Comparison of ENCODE assay signal across 25 cellular contexts in the genomic region with DNA sequence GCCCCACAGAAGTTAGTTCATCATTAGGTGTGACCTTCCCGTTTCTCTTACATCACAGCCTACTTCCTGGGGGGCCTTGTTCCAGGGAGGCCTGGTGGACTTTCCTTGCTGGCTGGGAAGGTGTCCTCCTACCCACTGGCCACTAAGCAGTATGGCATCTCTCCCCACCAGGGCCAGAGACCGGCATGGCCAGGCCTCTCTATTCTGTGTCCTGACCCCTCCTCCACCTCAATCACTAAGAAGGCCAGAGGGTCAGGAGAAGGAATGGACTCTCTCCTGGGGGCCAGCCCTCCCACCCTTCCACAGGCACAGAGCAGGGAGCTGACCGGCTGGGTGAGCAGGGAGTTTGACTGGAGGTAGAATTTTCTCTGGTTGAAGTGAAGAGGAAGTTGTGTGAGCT.
A peak's percentile ranks its signal among the peaks of the same experiment; 100 is the strongest.
DNase-seq lines count a peak whose midpoint lies in the region; ATAC-seq, FAIRE-seq and TF ChIP-seq lines count a peak whose summit lies in the region.
"Had no signal": no experiment of that assay in that cellular context is flagged by ENCODE, and none has a peak within 500 bp of the region (broad histone marks: within the 10 kb centered on the region; RNA-seq: fewer than 3 reads in every experiment).

No MANE protein-coding gene starts in this region.

- peaks cover 8% of the 10 kb centered on the region for H3K27me3 Mint-ChIP-seq in astrocyte (ENCODE audit: low read depth, unreplicated experiment)

- no CpG with 5 or more reads among the region's 3 CpGs for WGBS in mesodermal cell (ENCODE audit: insufficient coverage in 2 of 2), 2 experiments

- H4K20me1 ChIP-seq in astrocyte (ENCODE audit: insufficient read depth, low read length), result no peaks in the 10 kb centered on the region

- TF ChIP-seq CTCF in astrocyte (IDR thresholded peaks at IDR 0.05; ENCODE audit: insufficient read depth, low read depth, low read length) (no peak), parathyroid adenoma (IDR thresholded peaks at IDR 0.05) (no peak), GM10266 (IDR thresholded peaks at IDR 0.05; ENCODE audit: control insufficient read depth, insufficient read depth, low read depth, missing control alignments) (no peak)

- H3K4me1 ChIP-seq in astrocyte (ENCODE audit: insufficient read depth, low read length) (no peaks in the 10 kb centered on the region), mesodermal cell (ENCODE audit: control insufficient read depth, insufficient read depth, low read length, poor library complexity, severe bottlenecking) (peaks cover 17% of the 10 kb centered on the region), parathyroid adenoma (peaks cover 47% of the 10 kb centered on the region)

- H3K9me3 Mint-ChIP-seq in astrocyte (ENCODE audit: unreplicated experiment), result no peaks in the 10 kb centered on the region
- H3K9me3 Mint-ChIP-seq: CD8-positive, alpha-beta T cell had no signal

- H3K4me3 Mint-ChIP-seq in astrocyte (ENCODE audit: unreplicated experiment), result no peak overlapping the region
- H3K4me3 Mint-ChIP-seq: CD8-positive, alpha-beta T cell had no signal

- H3K4me2 ChIP-seq in astrocyte (ENCODE audit: low read length) (no peak overlapping the region), parathyroid adenoma (ENCODE audit: low read length) (peak overlapping the region; percentile 18)

- peak overlapping the region; percentile 75 for H3K27ac Mint-ChIP-seq in astrocyte (ENCODE audit: unreplicated experiment)
- H3K27ac Mint-ChIP-seq: CD8-positive, alpha-beta T cell had no signal

- H3K9me3 ChIP-seq in astrocyte (ENCODE audit: insufficient read depth, low read depth, low read length), result no peaks in the 10 kb centered on the region
- H3K9me3 ChIP-seq in mesodermal cell (ENCODE audit: control insufficient read depth, low read length), result no peaks in the 10 kb centered on the region
- H3K9me3 ChIP-seq in parathyroid adenoma (ENCODE audit: control insufficient read depth, low read length), result no peaks in the 10 kb centered on the region
- H3K9me3 ChIP-seq: BLaER1 treated with 17β-estradiol and CSF1 and Interleukin-3, amounts not matched to agents 10 nM and 100 nM had no signal

- H3K9ac ChIP-seq in astrocyte (ENCODE audit: low read length), result no peak overlapping the region
- peak overlapping the region; percentile 61 for H3K9ac ChIP-seq in parathyroid adenoma
- H3K9ac ChIP-seq: BLaER1 treated with 17β-estradiol and CSF1 and Interleukin-3, amounts not matched to agents 10 nM and 100 nM had no signal

- H3K4me1 Mint-ChIP-seq in astrocyte (ENCODE audit: low read depth, unreplicated experiment), result peaks cover 5% of the 10 kb centered on the region

- H3K4me3 ChIP-seq in astrocyte (ENCODE audit: insufficient read depth, low read depth, low read length) (no peak overlapping the region), mesodermal cell (ENCODE audit: extremely low read depth, insufficient read depth, low read length, poor library complexity, severe bottlenecking) (no peak overlapping the region), parathyroid adenoma (ENCODE audit: low read depth, low read length) (no peak overlapping the region)
- H3K4me3 ChIP-seq: BLaER1 treated with 17β-estradiol and CSF1 and Interleukin-3, amounts not matched to agents 10 nM and 100 nM; GM12878 had no signal

- H3K36me3 ChIP-seq in astrocyte (ENCODE audit: insufficient read depth, low read length), result no peaks in the 10 kb centered on the region
- H3K36me3 ChIP-seq in mesodermal cell (ENCODE audit: control insufficient read depth, insufficient read depth, low read length), result no peaks in the 10 kb centered on the region
- no peaks in the 10 kb centered on the region for H3K36me3 ChIP-seq in parathyroid adenoma (ENCODE audit: control insufficient read depth, insufficient read depth, low read length)
- H3K36me3 ChIP-seq: BLaER1 treated with 17β-estradiol and CSF1 and Interleukin-3, amounts not matched to agents 10 nM and 100 nM had no signal

- DNase-seq in EH (ENCODE audit: low read depth) (peak; percentile 49), astrocyte (ENCODE audit: low read depth) (no peak), GM10266 (ENCODE audit: extremely low spot score) (no peak), hippocampal formation (lab: John Stamatoyannopoulos, UW) (no peak), activated gamma-delta T cell (lab: John Stamatoyannopoulos, UW) (no peak)
- DNase-seq: 8988T; CD8-positive, alpha-beta T cell; DMS153; GOT3; KG1; NCI-H1092 treated with DMSO at 0.1 percent for 48 hours; NCI-H1436 treated with DMSO at 0.1 percent for 48 hours; NCI-H2029; NCI-H226; NCI-H524; NCI-H774; NK-92 treated with Interleukin-12 subunit alpha and Interleukin-12 subunit beta, amount 100 ng/mL, for 24 hours had no signal

- H3K79me2 ChIP-seq in astrocyte (ENCODE audit: insufficient read depth, low read length) (no peaks in the 10 kb centered on the region), parathyroid adenoma (no peaks in the 10 kb centered on the region)

- no peaks in the 10 kb centered on the region for H3K36me3 Mint-ChIP-seq in astrocyte (ENCODE audit: low read depth, unreplicated experiment)
- H3K36me3 Mint-ChIP-seq: CD8-positive, alpha-beta T cell had no signal

- TF ChIP-seq POLR2A in GM18505 (IDR thresholded peaks at IDR 0.05; ENCODE audit: borderline replicate concordance, extremely low read depth, insufficient read depth, insufficient read length), result no peak

- no peak overlapping the region for H2AFZ ChIP-seq in astrocyte (ENCODE audit: low read depth, low read length)
- H2AFZ ChIP-seq in parathyroid adenoma, result no peak overlapping the region

- H3K27me3 ChIP-seq in astrocyte (ENCODE audit: insufficient read depth, low read length) (no peaks in the 10 kb centered on the region), parathyroid adenoma (ENCODE audit: control insufficient read depth, insufficient read depth, low read length) (no peaks in the 10 kb centered on the region)

- ATAC-seq in GM18505 (IDR thresholded peaks at IDR 0.05; ENCODE audit: unreplicated experiment), result no peak
- ATAC-seq: CD8-positive, alpha-beta T cell; GM12878; HCT116; Panc1 had no signal

- FAIRE-seq in astrocyte (lab: Jason Lieb, UNC), result no peak
- FAIRE-seq: GM12878, HTR-8/SVneo had no signal

- no peak overlapping the region for H3K27ac ChIP-seq in astrocyte (ENCODE audit: low read depth, low read length)
- H3K27ac ChIP-seq in mesodermal cell (ENCODE audit: low read depth, low read length, severe bottlenecking), result peak overlapping the region; percentile 23
- peak overlapping the region; percentile 99 for H3K27ac ChIP-seq in parathyroid adenoma
- H3K27ac ChIP-seq: BLaER1 treated with 17β-estradiol and CSF1 and Interleukin-3, amounts not matched to agents 10 nM and 100 nM had no signal
